In genomic region chr20:63627700-63628245, GRCh38 we compare ENCODE assay signal across 1 cellular context.
TF ChIP-seq lines count a peak whose summit lies in the region.

No MANE protein-coding gene starts in this region.

TF ChIP-seq in HepG2, 621 proteins besides CTCF, POLR2A, EP300 and RAD21 (continued from another document and continues in another):
- TF ChIP-seq AKNA (CRISPR knock-in tag; IDR thresholded peaks at IDR 0.05; ENCODE audit: borderline replicate concordance) = no peak
- TF ChIP-seq ZC3H4 (CRISPR knock-in tag; IDR thresholded peaks at IDR 0.05; ENCODE audit: borderline replicate concordance) = no peak
- TF ChIP-seq DMTF1 (CRISPR knock-in tag; IDR thresholded peaks at IDR 0.05) = no peak
- TF ChIP-seq, protein P1, sequence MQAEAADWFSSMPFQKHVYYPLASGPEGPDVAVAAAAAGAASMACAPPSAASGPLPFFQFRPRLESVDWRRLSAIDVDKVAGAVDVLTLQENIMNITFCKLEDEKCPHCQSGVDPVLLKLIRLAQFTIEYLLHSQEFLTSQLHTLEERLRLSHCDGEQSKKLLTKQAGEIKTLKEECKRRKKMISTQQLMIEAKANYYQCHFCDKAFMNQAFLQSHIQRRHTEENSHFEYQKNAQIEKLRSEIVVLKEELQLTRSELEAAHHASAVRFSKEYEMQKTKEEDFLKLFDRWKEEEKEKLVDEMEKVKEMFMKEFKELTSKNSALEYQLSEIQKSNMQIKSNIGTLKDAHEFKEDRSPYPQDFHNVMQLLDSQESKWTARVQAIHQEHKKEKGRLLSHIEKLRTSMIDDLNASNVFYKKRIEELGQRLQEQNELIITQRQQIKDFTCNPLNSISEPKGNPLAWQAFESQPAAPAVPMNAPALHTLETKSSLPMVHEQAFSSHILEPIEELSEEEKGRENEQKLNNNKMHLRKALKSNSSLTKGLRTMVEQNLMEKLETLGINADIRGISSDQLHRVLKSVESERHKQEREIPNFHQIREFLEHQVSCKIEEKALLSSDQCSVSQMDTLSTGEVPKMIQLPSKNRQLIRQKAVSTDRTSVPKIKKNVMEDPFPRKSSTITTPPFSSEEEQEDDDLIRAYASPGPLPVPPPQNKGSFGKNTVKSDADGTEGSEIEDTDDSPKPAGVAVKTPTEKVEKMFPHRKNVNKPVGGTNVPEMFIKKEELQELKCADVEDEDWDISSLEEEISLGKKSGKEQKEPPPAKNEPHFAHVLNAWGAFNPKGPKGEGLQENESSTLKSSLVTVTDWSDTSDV (CRISPR knock-in tag; IDR thresholded peaks at IDR 0.05) = no peak
- peak; percentile 67 for TF ChIP-seq AGO1 (IDR thresholded peaks at IDR 0.05; ENCODE audit: low read depth, low read length, poor library complexity, severe bottlenecking)
- TF ChIP-seq, protein P2, sequence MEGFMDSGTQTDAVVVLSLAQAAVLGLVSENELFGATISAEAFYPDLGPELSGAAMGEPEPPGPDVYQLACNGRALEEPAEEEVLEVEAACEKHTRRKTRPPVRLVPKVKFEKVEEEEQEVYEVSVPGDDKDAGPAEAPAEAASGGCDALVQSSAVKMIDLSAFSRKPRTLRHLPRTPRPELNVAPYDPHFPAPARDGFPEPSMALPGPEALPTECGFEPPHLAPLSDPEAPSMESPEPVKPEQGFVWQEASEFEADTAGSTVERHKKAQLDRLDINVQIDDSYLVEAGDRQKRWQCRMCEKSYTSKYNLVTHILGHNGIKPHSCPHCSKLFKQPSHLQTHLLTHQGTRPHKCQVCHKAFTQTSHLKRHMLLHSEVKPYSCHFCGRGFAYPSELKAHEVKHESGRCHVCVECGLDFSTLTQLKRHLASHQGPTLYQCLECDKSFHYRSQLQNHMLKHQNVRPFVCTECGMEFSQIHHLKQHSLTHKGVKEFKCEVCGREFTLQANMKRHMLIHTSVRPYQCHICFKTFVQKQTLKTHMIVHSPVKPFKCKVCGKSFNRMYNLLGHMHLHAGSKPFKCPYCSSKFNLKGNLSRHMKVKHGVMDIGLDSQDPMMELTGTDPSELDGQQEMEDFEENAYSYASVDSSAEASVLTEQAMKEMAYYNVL (CRISPR knock-in tag; IDR thresholded peaks at IDR 0.05; ENCODE audit: borderline replicate concordance) = no peak
- TF ChIP-seq ZFYVE20 (CRISPR knock-in tag; IDR thresholded peaks at IDR 0.05; ENCODE audit: borderline replicate concordance, low read depth) = no peak
- TF ChIP-seq, protein P3, sequence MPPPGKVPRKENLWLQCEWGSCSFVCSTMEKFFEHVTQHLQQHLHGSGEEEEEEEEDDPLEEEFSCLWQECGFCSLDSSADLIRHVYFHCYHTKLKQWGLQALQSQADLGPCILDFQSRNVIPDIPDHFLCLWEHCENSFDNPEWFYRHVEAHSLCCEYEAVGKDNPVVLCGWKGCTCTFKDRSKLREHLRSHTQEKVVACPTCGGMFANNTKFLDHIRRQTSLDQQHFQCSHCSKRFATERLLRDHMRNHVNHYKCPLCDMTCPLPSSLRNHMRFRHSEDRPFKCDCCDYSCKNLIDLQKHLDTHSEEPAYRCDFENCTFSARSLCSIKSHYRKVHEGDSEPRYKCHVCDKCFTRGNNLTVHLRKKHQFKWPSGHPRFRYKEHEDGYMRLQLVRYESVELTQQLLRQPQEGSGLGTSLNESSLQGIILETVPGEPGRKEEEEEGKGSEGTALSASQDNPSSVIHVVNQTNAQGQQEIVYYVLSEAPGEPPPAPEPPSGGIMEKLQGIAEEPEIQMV (CRISPR knock-in tag; IDR thresholded peaks at IDR 0.05; ENCODE audit: low read depth) = no peak
- no peak for TF ChIP-seq ZNF263 (CRISPR knock-in tag; IDR thresholded peaks at IDR 0.05)
- TF ChIP-seq ZNF510 (CRISPR knock-in tag; IDR thresholded peaks at IDR 0.05; ENCODE audit: low read depth) = no peak
- TF ChIP-seq NFIB (CRISPR knock-in tag; IDR thresholded peaks at IDR 0.05; ENCODE audit: borderline replicate concordance) = no peak
- no peak for TF ChIP-seq NFE2L1 (CRISPR knock-in tag; IDR thresholded peaks at IDR 0.05; ENCODE audit: borderline replicate concordance)
- no peak for TF ChIP-seq SRY (CRISPR knock-in tag; IDR thresholded peaks at IDR 0.05)
- TF ChIP-seq TCF12 (IDR thresholded peaks at IDR 0.05) = no peak
- TF ChIP-seq TCF12 (CRISPR knock-in tag; IDR thresholded peaks at IDR 0.05) = 0 out of 2 replicates have a peak, but pooled peaks have one; percentile 3
- TF ChIP-seq U2AF2 (IDR thresholded peaks at IDR 0.05; ENCODE audit: low read depth, low read length) = no peak
- no peak for TF ChIP-seq NAIF1 (CRISPR knock-in tag; IDR thresholded peaks at IDR 0.05; ENCODE audit: borderline replicate concordance)
- no peak for TF ChIP-seq TP53 (CRISPR knock-in tag; conservative IDR thresholded peaks at IDR 0.05)
- no peak for TF ChIP-seq RFXANK (CRISPR knock-in tag; IDR thresholded peaks at IDR 0.05)
- no peak for TF ChIP-seq MBNL3 (CRISPR knock-in tag; conservative IDR thresholded peaks at IDR 0.05)
- TF ChIP-seq ZNF724P (CRISPR knock-in tag; IDR thresholded peaks at IDR 0.05; ENCODE audit: borderline replicate concordance) = no peak
- TF ChIP-seq, protein P4, sequence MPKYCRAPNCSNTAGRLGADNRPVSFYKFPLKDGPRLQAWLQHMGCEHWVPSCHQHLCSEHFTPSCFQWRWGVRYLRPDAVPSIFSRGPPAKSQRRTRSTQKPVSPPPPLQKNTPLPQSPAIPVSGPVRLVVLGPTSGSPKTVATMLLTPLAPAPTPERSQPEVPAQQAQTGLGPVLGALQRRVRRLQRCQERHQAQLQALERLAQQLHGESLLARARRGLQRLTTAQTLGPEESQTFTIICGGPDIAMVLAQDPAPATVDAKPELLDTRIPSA (CRISPR knock-in tag; IDR thresholded peaks at IDR 0.05; ENCODE audit: borderline replicate concordance) = no peak
- TF ChIP-seq MYC (CRISPR knock-in tag; IDR thresholded peaks at IDR 0.05; ENCODE audit: borderline replicate concordance) = no peak
- TF ChIP-seq CBX2 (IDR thresholded peaks at IDR 0.05; ENCODE audit: low read depth, low read length) = no peak
- TF ChIP-seq CBX2 (CRISPR knock-in tag; IDR thresholded peaks at IDR 0.05; ENCODE audit: low read depth) = no peak
- TF ChIP-seq ZNF230 (CRISPR knock-in tag; IDR thresholded peaks at IDR 0.05) = no peak
- TF ChIP-seq ZBTB4 (CRISPR knock-in tag; IDR thresholded peaks at IDR 0.05; ENCODE audit: borderline replicate concordance) = no peak
- TF ChIP-seq NCOR1 (IDR thresholded peaks at IDR 0.05; ENCODE audit: borderline replicate concordance, low read length) = no peak
- no peak for TF ChIP-seq ZFAT (CRISPR knock-in tag; conservative IDR thresholded peaks at IDR 0.05)
- TF ChIP-seq RFX5 (IDR thresholded peaks at IDR 0.05; ENCODE audit: low read depth, low read length) = no peak
- 0 out of 2 replicates have a peak, but pooled peaks have one; percentile 2 for TF ChIP-seq MAFG (CRISPR knock-in tag; IDR thresholded peaks at IDR 0.05)
- no peak for TF ChIP-seq MTF2 (CRISPR knock-in tag; IDR thresholded peaks at IDR 0.05; ENCODE audit: borderline replicate concordance)
- TF ChIP-seq NR0B2 (CRISPR knock-in tag; IDR thresholded peaks at IDR 0.05) = no peak
- TF ChIP-seq ZNF235 (CRISPR knock-in tag; IDR thresholded peaks at IDR 0.05; ENCODE audit: borderline replicate concordance) = 0 out of 2 replicates have a peak, but pooled peaks have one; percentile 67
- no peak for TF ChIP-seq CHD4 (IDR thresholded peaks at IDR 0.05; ENCODE audit: borderline replicate concordance, low read length)
- peak; percentile 28 for TF ChIP-seq HNRNPK (IDR thresholded peaks at IDR 0.05; ENCODE audit: low read depth, low read length, poor library complexity, severe bottlenecking)
- TF ChIP-seq HNRNPL (IDR thresholded peaks at IDR 0.05; ENCODE audit: low read depth, low read length) = 0 out of 2 replicates have a peak, but pooled peaks have one; percentile 28
- no peak for TF ChIP-seq ZNF562 (CRISPR knock-in tag; IDR thresholded peaks at IDR 0.05; ENCODE audit: borderline replicate concordance)
- no peak for TF ChIP-seq SSRP1 (CRISPR knock-in tag; IDR thresholded peaks at IDR 0.05)
